8 cellular contexts compared by ENCODE assay signal in the genomic region with DNA sequence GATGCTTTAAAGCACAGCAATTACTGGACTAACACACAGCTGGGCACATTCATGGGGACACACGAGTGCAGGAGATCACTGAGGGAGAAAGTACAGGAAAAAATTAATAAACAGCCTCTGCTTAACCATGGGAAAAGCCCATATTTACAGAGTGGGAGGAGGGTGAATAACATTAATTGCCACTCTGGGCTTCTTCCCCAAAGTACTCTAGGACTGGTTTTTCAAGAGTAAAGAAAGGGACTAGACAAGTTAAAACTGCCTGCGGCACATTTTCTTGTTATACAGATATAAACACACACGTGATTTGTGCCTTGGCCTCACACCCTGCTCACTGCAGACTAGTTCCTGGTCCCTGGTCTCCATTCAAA.
A peak's percentile ranks its signal among the peaks of the same experiment; 100 is the strongest.
DNase-seq lines count a peak whose midpoint lies in the region; ATAC-seq and FAIRE-seq lines count a peak whose summit lies in the region.

No MANE protein-coding gene starts in this region.

- H3K36me3 ChIP-seq in trophoblast cell (ENCODE audit: control insufficient read depth in 1 of 2, insufficient read depth in 2 of 2, low read length in 2 of 2) (no peaks in the 10 kb centered on the region), SJCRH30 (no peaks in the 10 kb centered on the region)

- WGBS in trophoblast cell (ENCODE audit: extremely low coverage, insufficient coverage, insufficient read length): no CpG with 5 or more reads among the region's 3 CpGs

- ATAC-seq in HG03159 (IDR thresholded peaks at IDR 0.05; ENCODE audit: unreplicated experiment): peak; percentile 26

- H3K27ac ChIP-seq in trophoblast cell (ENCODE audit: low read depth, low read length) (peak overlapping the region; percentile 64), SJCRH30 (no peak overlapping the region)

- H3K4me1 Mint-ChIP-seq in activated T-cell treated with anti-CD3 and anti-CD28 coated beads, Interleukin-2, amount 50 U/mL, for 24 hours (ENCODE audit: low read depth): peaks cover 23% of the 10 kb centered on the region

- no peak overlapping the region for H3K23ac ChIP-seq in trophoblast cell (ENCODE audit: low read length)

- no peaks in the 10 kb centered on the region for H3K27me3 ChIP-seq in trophoblast cell (ENCODE audit: insufficient read depth, low read length)
- no peaks in the 10 kb centered on the region for H3K27me3 ChIP-seq in SJCRH30

- no peak overlapping the region for H4K12ac ChIP-seq in trophoblast cell (ENCODE audit: low read depth, low read length)

- H3K4me2 ChIP-seq in trophoblast cell (ENCODE audit: low read length): peak overlapping the region; percentile 11

- H3K27me3 Mint-ChIP-seq in activated T-cell treated with anti-CD3 and anti-CD28 coated beads, Interleukin-2, amount 50 U/mL, for 24 hours: no peaks in the 10 kb centered on the region

- H3K9ac ChIP-seq in trophoblast cell (ENCODE audit: low read length): no peak overlapping the region

- DNase-seq in activated T-cell treated with anti-CD3 and anti-CD28 coated beads, Interleukin-2, amount 50 U/mL, for 24 hours: peak; percentile 26
- no peak for DNase-seq in activated T-cell treated with anti-CD3 and anti-CD28 coated beads, Interleukin-2, amount 50 U/mL, for 1 hour
- DNase-seq in UCSD-AML1 (lab: John Stamatoyannopoulos, UW; ENCODE audit: unreplicated experiment) (peak; percentile 16), trophoblast cell (peak; percentile 88 to 98), C1 segment of cervical spinal cord (lab: John Stamatoyannopoulos, UW) (no peak), frontal cortex (ENCODE audit: low spot score in 2 of 2) (no peak), SJCRH30 (no peak)

- no peak overlapping the region for H2AFZ ChIP-seq in trophoblast cell (ENCODE audit: insufficient read depth, low read length, poor library complexity)

- H3K4me1 ChIP-seq in trophoblast cell (ENCODE audit: control insufficient read depth in 1 of 2, insufficient read depth in 2 of 2, low read length in 2 of 2): no peaks in the 10 kb centered on the region
- no peaks in the 10 kb centered on the region for H3K4me1 ChIP-seq in SJCRH30

- no peak overlapping the region for H3K4ac ChIP-seq in trophoblast cell (ENCODE audit: low read depth, low read length)

- H2BK5ac ChIP-seq in trophoblast cell (ENCODE audit: low read depth, low read length, poor library complexity): no peak overlapping the region

- H3K4me3 ChIP-seq in trophoblast cell (ENCODE audit: low read depth, low read length) (no peak overlapping the region), SJCRH30 (no peak overlapping the region)

- H2AK5ac ChIP-seq in trophoblast cell (ENCODE audit: low read length): no peak overlapping the region

- peaks cover 3% of the 10 kb centered on the region for H3K9me3 Mint-ChIP-seq in activated T-cell treated with anti-CD3 and anti-CD28 coated beads, Interleukin-2, amount 50 U/mL, for 24 hours

- peak overlapping the region; percentile 39 for H3K4me3 Mint-ChIP-seq in activated T-cell treated with anti-CD3 and anti-CD28 coated beads, Interleukin-2, amount 50 U/mL, for 24 hours

- H3K36me3 Mint-ChIP-seq in activated T-cell treated with anti-CD3 and anti-CD28 coated beads, Interleukin-2, amount 50 U/mL, for 24 hours (ENCODE audit: low read depth): no peaks in the 10 kb centered on the region

- H3K14ac ChIP-seq in trophoblast cell (ENCODE audit: low read length): no peak overlapping the region

- H3K79me2 ChIP-seq in trophoblast cell (ENCODE audit: control insufficient read depth, insufficient read depth, low read length, poor library complexity): no peaks in the 10 kb centered on the region

- H3K79me1 ChIP-seq in trophoblast cell (ENCODE audit: low read length): peaks cover 2% of the 10 kb centered on the region

- no peaks in the 10 kb centered on the region for H3K9me3 ChIP-seq in trophoblast cell (ENCODE audit: insufficient read depth, low read depth, low read length)
- H3K9me3 ChIP-seq in SJCRH30 (replicated peaks): no peaks in the 10 kb centered on the region

- H4K8ac ChIP-seq in trophoblast cell (ENCODE audit: low read depth, low read length): peak overlapping the region; percentile 38

- no peak overlapping the region for H4K91ac ChIP-seq in trophoblast cell (ENCODE audit: low read depth, low read length)

- FAIRE-seq in frontal cortex (lab: Jason Lieb, UNC): no peak

- no peak overlapping the region for H3K18ac ChIP-seq in trophoblast cell (ENCODE audit: low read length)

- peak overlapping the region; percentile 33 for H2BK120ac ChIP-seq in trophoblast cell (ENCODE audit: insufficient read depth, low read length, poor library complexity)

- H3K27ac Mint-ChIP-seq in activated T-cell treated with anti-CD3 and anti-CD28 coated beads, Interleukin-2, amount 50 U/mL, for 24 hours: peak overlapping the region; percentile 92

- no peak overlapping the region for H2BK12ac ChIP-seq in trophoblast cell (ENCODE audit: low read length)

Comparison
In these comparisons a context has a peak if more than half of its experiments do, and no peak if none do; other contexts are left out.
1. DNase-seq: peak in activated T-cell treated with anti-CD3 and anti-CD28 coated beads, Interleukin-2, amount 50 U/mL, for 24 hours (single experiment), UCSD-AML1 (single experiment) and trophoblast cell (2 of 2); none in activated T-cell treated with anti-CD3 and anti-CD28 coated beads, Interleukin-2, amount 50 U/mL, for 1 hour (single experiment), C1 segment of cervical spinal cord (0 of 14), frontal cortex (0 of 2) and SJCRH30 (0 of 2).